Comparison of ENCODE assay signal across 21 cellular contexts in the genomic region with DNA sequence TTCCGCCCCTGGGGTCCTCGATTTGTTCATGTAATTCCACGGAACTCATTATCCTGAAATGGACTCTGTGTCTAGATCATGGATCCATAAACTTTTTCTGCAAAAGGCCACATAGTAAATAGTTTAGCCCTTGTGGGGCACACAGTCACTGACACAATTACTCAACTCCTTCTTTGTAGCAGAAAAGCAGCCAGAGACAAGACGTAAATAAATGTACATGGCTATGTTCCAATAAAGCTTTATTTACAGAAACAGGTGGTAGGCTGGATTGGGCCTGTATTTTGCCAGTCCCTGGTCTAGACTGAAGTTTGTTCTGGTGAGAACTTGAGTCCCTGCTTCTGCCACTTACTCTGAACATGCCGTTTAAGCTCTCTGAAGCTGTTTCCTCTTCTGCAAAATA.
"Had no signal": no experiment of that assay in that cellular context is flagged by ENCODE, and none has a peak within 500 bp of the region (broad histone marks: within the 10 kb centered on the region; RNA-seq: fewer than 3 reads in every experiment).

No MANE protein-coding gene starts in this region.

- H3K9me3 Mint-ChIP-seq: activated T-cell treated with anti-CD3 and anti-CD28 coated beads, Interleukin-2, amount 50 U/mL, for 4 hours; neural crest cell; T-helper 1 cell treated with Interleukin-12 subunit alpha and Interleukin-12 subunit beta and Interleukin-4 antibody, amounts not matched to agents 30 μg/mL and 1 μg/mL, for 36 hours had no signal

- H3K27ac Mint-ChIP-seq: T-helper 1 cell treated with Interleukin-12 subunit alpha and Interleukin-12 subunit beta and Interleukin-4 antibody, amounts not matched to agents 30 μg/mL and 1 μg/mL, for 36 hours had no signal

- H3K4me3 ChIP-seq: dorsolateral prefrontal cortex had no signal

- DNase-seq: activated CD4-positive, alpha-beta T cell treated with anti-CD3 and anti-CD28 coated beads, Interleukin-2, amount 50 U/mL, for 1 hour; activated CD4-positive, CD25-positive, alpha-beta regulatory T cell treated with anti-CD3 and anti-CD28 coated beads, Interleukin-2, amount 50 U/mL, for 72 hours; activated CD8-positive, alpha-beta memory T cell treated with anti-CD3 and anti-CD28 coated beads, Interleukin-2, amount 50 U/mL, for 4 hours; activated effector memory CD4-positive, alpha-beta T cell treated with anti-CD3 and anti-CD28 coated beads, Interleukin-2, amount 50 U/mL, for 16 hours; activated naive CD4-positive, alpha-beta T cell treated with anti-CD3 and anti-CD28 coated beads, Interleukin-2, amount 50 U/mL, for 16 hours; activated T-cell treated with anti-CD3 and anti-CD28 coated beads, Interleukin-2, amount 50 U/mL, for 4 hours; aorta; brain microvascular endothelial cell; central memory CD4-positive, alpha-beta T cell; dorsolateral prefrontal cortex; foreskin melanocyte; glutamatergic neuron; kidney; mammary epithelial cell; naive B cell; retina; stimulated activated CD4-positive, alpha-beta T cell treated with anti-CD3 and anti-CD28 coated beads, Interleukin-2, amount 100 ng/mL, for 24 hours; stimulated activated naive CD4-positive, alpha-beta T cell treated with Interleukin-2 at 50 U/mL for 16 hours; trophoblast cell had no signal

- H3K4me1 Mint-ChIP-seq: neural crest cell had no signal

- H3K36me3 Mint-ChIP-seq: naive B cell had no signal

- H3K4me3 Mint-ChIP-seq: activated T-cell treated with anti-CD3 and anti-CD28 coated beads, Interleukin-2, amount 50 U/mL, for 4 hours; naive B cell; neural crest cell; T-helper 1 cell treated with Interleukin-12 subunit alpha and Interleukin-12 subunit beta and Interleukin-4 antibody, amounts not matched to agents 30 μg/mL and 1 μg/mL, for 36 hours had no signal

- H3K36me3 ChIP-seq: brain microvascular endothelial cell had no signal
